6 cellular contexts compared by ENCODE assay signal in the genomic region with DNA sequence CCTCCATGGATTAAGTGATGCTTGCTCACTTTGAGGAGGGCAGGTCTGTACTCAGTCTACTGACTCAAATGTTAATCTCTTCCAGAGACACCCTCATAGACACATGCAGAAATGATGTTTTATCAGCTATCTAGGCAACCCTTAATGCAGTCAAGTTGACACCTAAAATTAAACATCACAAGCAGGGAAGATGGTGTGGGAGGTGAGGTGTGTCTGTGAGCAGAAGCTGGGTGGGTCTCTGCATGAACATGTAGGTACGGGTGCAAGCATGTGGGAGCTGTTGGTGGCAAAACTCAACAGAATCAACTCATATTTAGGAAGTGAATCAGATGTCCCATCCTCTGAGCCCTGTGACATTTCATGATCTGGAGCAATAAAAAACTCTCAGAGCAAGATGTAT.
"Had no signal": no experiment of that assay in that cellular context is flagged by ENCODE, and none has a peak within 500 bp of the region (broad histone marks: within the 10 kb centered on the region; RNA-seq: fewer than 3 reads in every experiment).

No MANE protein-coding gene starts in this region.

- DNase-seq: IMR-90, KBM-7 had no signal

- H3K4me3 ChIP-seq: K562 had no signal

- FAIRE-seq: HepG2, HTR-8/SVneo, K562 had no signal

- H3K27ac ChIP-seq: HL-60 had no signal

- ATAC-seq: HepG2, K562 had no signal
